ENCODE assay signal across 8 cellular contexts in genomic region chr5:140401362-140402257, GRCh38. TPM values are rescaled to one million over a fixed set of nuclear protein-coding genes. Genes with fewer than 3 reads are reported as not detected.
DNase-seq lines count a peak whose midpoint lies in the region; ATAC-seq and TF ChIP-seq lines count a peak whose summit lies in the region.

Gene ANKHD1, plus strand, starts transcription at chr5:140401833. Its CDS starts 135 bp downstream, at chr5:140401968.

- peak; percentile 91 to 99 (median 94) for DNase-seq in CD8-positive, alpha-beta T cell
- DNase-seq in HS-27A (ENCODE audit: low read depth) (peak; percentile 97), NK-92 (lab: John Stamatoyannopoulos, UW; ENCODE audit: unreplicated experiment) (peak; percentile 85), lung (ENCODE audit: low spot score) (peak; percentile 99)
- DNase-seq in activated CD8-positive, alpha-beta memory T cell treated with anti-CD3 and anti-CD28 coated beads for 1 hour (ENCODE audit: extremely low read depth in 1 of 2, low read depth in 1 of 2) = peak; percentile 90 to 92
- DNase-seq in effector CD8-positive, alpha-beta T cell (lab: John Stamatoyannopoulos, UW) = peak; percentile 99
- DNase-seq in stimulated activated CD4-positive, alpha-beta T cell treated with anti-CD3 and anti-CD28 coated beads, TNF-alpha, amount 100 ng/mL, for 48 hours (ENCODE audit: low read depth in 3 of 3) = peak; percentile 88 to 94 (median 93)

- peaks cover 21% of the 10 kb centered on the region for H3K36me3 Mint-ChIP-seq in CD8-positive, alpha-beta T cell

- intact Hi-C loops in CD8-positive, alpha-beta T cell (cut with DNase I, micrococcal nuclease) = loop anchor here (1.0 to 10.0 kb wide), 17 partner anchors 53 to 310 kb away; partner anchors contain the start of genes PFDN1 (in 2 of the 2), TMCO6 (in 2 of the 2), WDR55 (in 2 of the 2) and APBB3 (in 1 of the 2)

- no peaks in the 10 kb centered on the region for H3K27me3 ChIP-seq in CD8-positive, alpha-beta T cell (ENCODE audit: insufficient read depth, low read length)
- H3K27me3 ChIP-seq in lung (ENCODE audit: control insufficient read depth, insufficient read depth) = no peaks in the 10 kb centered on the region

- CTCF ChIA-PET in CD8-positive, alpha-beta T cell (lab: Charles Lee) = interaction anchor here (0.5 to 1.9 kb wide), 6 partner anchors 9 to 246 kb away, joined by 3 to 4 read pairs (median 3); partner anchors contain the start of gene IK

- peaks cover 36% of the 10 kb centered on the region for H3K4me1 Mint-ChIP-seq in CD8-positive, alpha-beta T cell (ENCODE audit: low read depth)

- no peak for TF ChIP-seq CTCF in CD8-positive, alpha-beta T cell (IDR thresholded peaks at IDR 0.05)
- TF ChIP-seq CTCF in lung (IDR thresholded peaks at IDR 0.05; ENCODE audit: control extremely low read depth, extremely low read depth) = no peak

- WGBS in lung, 2 donors = 0% methylated on average over 81 to 83 of the region's 83 CpGs

- peak within 1 kb of the TSS; percentile 91 for H3K27ac Mint-ChIP-seq in CD8-positive, alpha-beta T cell

- no peaks in the 10 kb centered on the region for H3K27me3 Mint-ChIP-seq in CD8-positive, alpha-beta T cell (ENCODE audit: low read depth)

- no peaks in the 10 kb centered on the region for H3K36me3 ChIP-seq in CD8-positive, alpha-beta T cell (ENCODE audit: insufficient read depth, low read length)
- H3K36me3 ChIP-seq in lung (ENCODE audit: control insufficient read depth in 2 of 2, insufficient read depth in 2 of 2, low read length in 2 of 2) = no peaks in the 10 kb centered on the region

- peak; percentile 77 for ATAC-seq in CD8-positive, alpha-beta T cell
- ATAC-seq in GM19467 (IDR thresholded peaks at IDR 0.05; ENCODE audit: unreplicated experiment) = peak; percentile 82
- ATAC-seq in lung (ENCODE audit: insufficient read depth, low FRiP score) = peak; percentile 90

- peaks cover 37% of the 10 kb centered on the region for H3K4me1 ChIP-seq in CD8-positive, alpha-beta T cell (ENCODE audit: insufficient read depth, low read length)
- H3K4me1 ChIP-seq in lung (ENCODE audit: control insufficient read depth in 2 of 2, insufficient read depth in 2 of 2, low read length in 2 of 2) = peaks cover 6 to 7% of the 10 kb centered on the region in 2 donors

- H3K4me3 Mint-ChIP-seq in CD8-positive, alpha-beta T cell = no peak within 1 kb of the TSS

- H3K9me3 Mint-ChIP-seq in CD8-positive, alpha-beta T cell = no peaks in the 10 kb centered on the region

- POLR2A ChIA-PET in CD8-positive, alpha-beta T cell (lab: Charles Lee) = interaction anchor here (0.6 to 2.9 kb wide), 24 partner anchors 11 to 919 kb away, joined by 3 to 24 read pairs (median 4); partner anchors contain the start of genes CD14, EIF4EBP3, HARS1 and HARS2

- H3K4me3 ChIP-seq in CD8-positive, alpha-beta T cell (ENCODE audit: low read depth, low read length) = peak within 1 kb of the TSS; percentile 92
- peak within 1 kb of the TSS; percentile 90 for H3K4me3 ChIP-seq in lung

- H3K9me3 ChIP-seq in CD8-positive, alpha-beta T cell (ENCODE audit: low read length) = no peaks in the 10 kb centered on the region
- no peaks in the 10 kb centered on the region for H3K9me3 ChIP-seq in lung (ENCODE audit: control insufficient read depth in 2 of 2, insufficient read depth in 1 of 2, low read length in 1 of 2)

- H3K27ac ChIP-seq in CD8-positive, alpha-beta T cell (ENCODE audit: low read depth, low read length) = peak within 1 kb of the TSS; percentile 89
- H3K27ac ChIP-seq in lung (ENCODE audit: low read depth in 1 of 2, low read length in 1 of 2) = peak within 1 kb of the TSS; percentile 87 to 98

RNA-seq across cellular contexts. Expression of gene ANKHD1, which starts in this region (rescaled TPM):
- 100 to 1,000 TPM; 209 to 212 TPM for total RNA-seq in CD8-positive, alpha-beta T cell
- total RNA-seq in lung = 100 to 1,000 TPM; 123 to 200 TPM
- 10 to 100 TPM; 53.0 to 58.6 TPM for polyA plus RNA-seq in lung

Comparison
In these comparisons a context has a peak if more than half of its experiments do, and no peak if none do; other contexts are left out.
1. Peak in every context shown above with its lines: DNase-seq, ATAC-seq, H3K4me3 ChIP-seq and H3K27ac ChIP-seq.